ENCODE assay signal across 21 cellular contexts in the genomic region with DNA sequence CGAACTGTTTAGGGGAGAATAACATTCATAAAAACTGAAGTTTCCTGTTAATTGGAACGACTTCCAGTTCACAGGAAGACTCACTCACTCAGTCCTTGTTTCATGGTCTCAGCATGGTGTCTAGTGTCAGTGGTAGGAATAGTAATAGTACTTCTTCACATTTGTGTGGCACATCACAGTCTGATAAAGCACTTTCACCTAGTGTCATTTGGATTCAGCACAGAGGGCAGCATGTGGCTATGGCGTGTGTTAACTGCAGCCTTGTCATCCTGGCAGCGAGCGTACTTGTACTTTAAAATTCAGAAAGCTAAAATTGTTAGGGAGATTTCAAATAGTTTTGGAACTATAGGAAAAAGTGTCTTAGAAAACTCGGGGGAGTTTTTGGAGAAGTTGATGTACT.
DNase-seq lines count a peak whose midpoint lies in the region; ATAC-seq and TF ChIP-seq lines count a peak whose summit lies in the region.
"Had no signal": no experiment of that assay in that cellular context is flagged by ENCODE, and none has a peak within 500 bp of the region (broad histone marks: within the 10 kb centered on the region; RNA-seq: fewer than 3 reads in every experiment).

No MANE protein-coding gene starts in this region.

- peaks cover 26% of the 10 kb centered on the region for H3K36me3 ChIP-seq in GM23248 (ENCODE audit: low read depth)
- H3K36me3 ChIP-seq in hepatocyte (replicated peaks; ENCODE audit: insufficient read depth, low read depth), result peaks cover 7% of the 10 kb centered on the region
- peaks cover 5% of the 10 kb centered on the region for H3K36me3 ChIP-seq in H7 (replicated peaks; ENCODE audit: control insufficient read depth, insufficient read depth, low read length)
- H3K36me3 ChIP-seq: BLaER1 had no signal

- in situ Hi-C loops in GM23248 (cut with MboI), result no loop called here

- H3K9me3 ChIP-seq in GM23248 (ENCODE audit: low read depth), result no peaks in the 10 kb centered on the region
- no peaks in the 10 kb centered on the region for H3K9me3 ChIP-seq in hepatocyte (ENCODE audit: low read depth)
- H3K9me3 ChIP-seq: BLaER1 had no signal

- H3K79me2 ChIP-seq in GM23248 (ENCODE audit: insufficient read depth), result peaks cover 17% of the 10 kb centered on the region; the same call in 1 of the 2 replicates
- peaks cover 48% of the 10 kb centered on the region for H3K79me2 ChIP-seq in hepatocyte

- no peak overlapping the region for H3K27ac ChIP-seq in GM23248
- H3K27ac ChIP-seq in hepatocyte, result peak overlapping the region; percentile 52
- H3K27ac ChIP-seq: BLaER1, RWPE1 had no signal

- H3K4me3 Mint-ChIP-seq in brain (peak overlapping the region in 1 of 5 experiments; percentile 18), CD14-positive monocyte (no peak overlapping the region)
- no peak overlapping the region for H3K4me3 Mint-ChIP-seq in activated naive CD8-positive, alpha-beta T cell treated with anti-CD3 and anti-CD28 coated beads, Interleukin-2, amount 50 U/mL, for 24 hours
- H3K4me3 Mint-ChIP-seq: CD4-positive, alpha-beta T cell had no signal

- H3K4me3 ChIP-seq in GM23248 (no peak overlapping the region), hepatocyte (no peak overlapping the region), H7 (ENCODE audit: insufficient read depth, low read depth, low read length) (no peak overlapping the region)
- H3K4me3 ChIP-seq: BLaER1 had no signal

- peaks cover 3% of the 10 kb centered on the region for H3K27me3 Mint-ChIP-seq in brain
- H3K27me3 Mint-ChIP-seq in CD14-positive monocyte (ENCODE audit: low read depth in 3 of 3), result no peaks in the 10 kb centered on the region
- H3K27me3 Mint-ChIP-seq in activated naive CD8-positive, alpha-beta T cell treated with anti-CD3 and anti-CD28 coated beads, Interleukin-2, amount 50 U/mL, for 24 hours, result peaks cover 5% of the 10 kb centered on the region
- H3K27me3 Mint-ChIP-seq: CD4-positive, alpha-beta T cell had no signal

- no peak for TF ChIP-seq CTCF in brain (conservative IDR thresholded peaks at IDR 0.05)
- no peak for TF ChIP-seq CTCF in hepatocyte (IDR thresholded peaks at IDR 0.05; ENCODE audit: poor library complexity)
- no peak for TF ChIP-seq CTCF in CD14-positive monocyte (IDR thresholded peaks at IDR 0.05)

- H3K9me2 ChIP-seq in GM23248 (ENCODE audit: insufficient read depth) (no peaks in the 10 kb centered on the region), hepatocyte (replicated peaks; ENCODE audit: insufficient read depth) (no peaks in the 10 kb centered on the region)

- H3K9ac ChIP-seq in GM23248, result no peak overlapping the region
- H3K9ac ChIP-seq: BLaER1 had no signal

- H3K4me1 ChIP-seq in GM23248 (ENCODE audit: insufficient read depth), result peaks cover 32% of the 10 kb centered on the region
- peaks cover 10% of the 10 kb centered on the region for H3K4me1 ChIP-seq in hepatocyte (ENCODE audit: insufficient read depth)
- H3K4me1 ChIP-seq: BLaER1 had no signal

- 0 out of 2 replicates have a peak overlapping the region, but pooled peaks have one; percentile 6 for H2AFZ ChIP-seq in GM23248
- no peak overlapping the region for H2AFZ ChIP-seq in hepatocyte

- H3K27me3 ChIP-seq in GM23248 (replicated peaks; ENCODE audit: insufficient read depth) (no peaks in the 10 kb centered on the region), hepatocyte (no peaks in the 10 kb centered on the region), H7 (ENCODE audit: control insufficient read depth, insufficient read depth, low read length) (no peaks in the 10 kb centered on the region)
- H3K27me3 ChIP-seq: BLaER1 had no signal

- H3F3A ChIP-seq in GM23248 (ENCODE audit: insufficient read depth), result peaks cover 43% of the 10 kb centered on the region

- intact Hi-C loops in sciatic nerve (cut with DNase I), result no loop called here
- intact Hi-C loops in CD14-positive monocyte (cut with micrococcal nuclease), result no loop called here

- H3K4me1 Mint-ChIP-seq in brain, result peaks cover 28% of the 10 kb centered on the region
- peaks cover 20% of the 10 kb centered on the region for H3K4me1 Mint-ChIP-seq in CD14-positive monocyte
- H3K4me1 Mint-ChIP-seq in activated naive CD8-positive, alpha-beta T cell treated with anti-CD3 and anti-CD28 coated beads, Interleukin-2, amount 50 U/mL, for 24 hours, result peaks cover 7% of the 10 kb centered on the region

- H3K9me3 Mint-ChIP-seq in brain (peaks cover 4 to 21% (median 16%) of the 10 kb centered on the region in 5 experiments), CD14-positive monocyte (peaks cover 0 to 5% (median 2%) of the 10 kb centered on the region in 7 donors)
- H3K9me3 Mint-ChIP-seq in activated naive CD8-positive, alpha-beta T cell treated with anti-CD3 and anti-CD28 coated beads, Interleukin-2, amount 50 U/mL, for 24 hours, result no peaks in the 10 kb centered on the region
- H3K9me3 Mint-ChIP-seq: CD4-positive, alpha-beta T cell had no signal

- WGBS in GM23248 (ENCODE audit: low coverage in 1 of 2, low lambda C conversion rate in 2 of 2, missing lambda C conversion rate in 2 of 2), 2 experiments, result 61 to 69% methylated on average over 6 of the region's 6 CpGs
- WGBS in hepatocyte (ENCODE audit: low lambda C conversion rate, missing lambda C conversion rate), result 63% methylated on average over 6 of the region's 6 CpGs

- H4K20me1 ChIP-seq in GM23248 (ENCODE audit: insufficient read depth) (no peaks in the 10 kb centered on the region), hepatocyte (ENCODE audit: insufficient read depth, poor library complexity, severe bottlenecking) (no peaks in the 10 kb centered on the region)
- H4K20me1 ChIP-seq: BLaER1 had no signal

- peak overlapping the region in 3 of 5 experiments; percentile 0 to 66 (median 65) for H3K27ac Mint-ChIP-seq in brain
- peak overlapping the region in 2 of 7 donors; percentile 10 to 64 for H3K27ac Mint-ChIP-seq in CD14-positive monocyte
- no peak overlapping the region for H3K27ac Mint-ChIP-seq in activated naive CD8-positive, alpha-beta T cell treated with anti-CD3 and anti-CD28 coated beads, Interleukin-2, amount 50 U/mL, for 24 hours
- H3K27ac Mint-ChIP-seq: CD4-positive, alpha-beta T cell had no signal

- H3K4me2 ChIP-seq in GM23248 (ENCODE audit: unreplicated experiment) (no peak overlapping the region), hepatocyte (peak overlapping the region; percentile 49)
- H3K4me2 ChIP-seq: BLaER1 had no signal

- DNase-seq in GM23248 (no peak), hepatocyte (ENCODE audit: low spot score) (no peak), sciatic nerve (ENCODE audit: low spot score) (no peak), CD14-positive monocyte (ENCODE audit: low spot score) (no peak), HCEC 1CT (no peak), H7 (no peak)
- no peak for DNase-seq in activated naive CD8-positive, alpha-beta T cell treated with anti-CD3 and anti-CD28 coated beads, Interleukin-2, amount 50 U/mL, for 24 hours
- DNase-seq: CD4-positive, alpha-beta T cell; GOT3; Karpas-422; MV-4-11; NCI-H1105; NCI-H146; NCI-H2029; NCI-H446 treated with DMSO at 0.1 percent for 48 hours; NCI-H526; SHP77 treated with DMSO at 0.1 percent for 48 hours had no signal

- peaks cover 85% of the 10 kb centered on the region for H3K36me3 Mint-ChIP-seq in brain
- peaks cover 85 to 94% of the 10 kb centered on the region in 2 donors for H3K36me3 Mint-ChIP-seq in CD14-positive monocyte
- no peaks in the 10 kb centered on the region for H3K36me3 Mint-ChIP-seq in activated naive CD8-positive, alpha-beta T cell treated with anti-CD3 and anti-CD28 coated beads, Interleukin-2, amount 50 U/mL, for 24 hours (ENCODE audit: low read depth)

- peak; percentile 54 for ATAC-seq in sciatic nerve
- ATAC-seq in activated naive CD8-positive, alpha-beta T cell treated with anti-CD3 and anti-CD28 coated beads, Interleukin-2, amount 50 U/mL, for 24 hours, result no peak
- ATAC-seq: Panc1 had no signal
